19 cellular contexts compared by ENCODE assay signal in the genomic region with DNA sequence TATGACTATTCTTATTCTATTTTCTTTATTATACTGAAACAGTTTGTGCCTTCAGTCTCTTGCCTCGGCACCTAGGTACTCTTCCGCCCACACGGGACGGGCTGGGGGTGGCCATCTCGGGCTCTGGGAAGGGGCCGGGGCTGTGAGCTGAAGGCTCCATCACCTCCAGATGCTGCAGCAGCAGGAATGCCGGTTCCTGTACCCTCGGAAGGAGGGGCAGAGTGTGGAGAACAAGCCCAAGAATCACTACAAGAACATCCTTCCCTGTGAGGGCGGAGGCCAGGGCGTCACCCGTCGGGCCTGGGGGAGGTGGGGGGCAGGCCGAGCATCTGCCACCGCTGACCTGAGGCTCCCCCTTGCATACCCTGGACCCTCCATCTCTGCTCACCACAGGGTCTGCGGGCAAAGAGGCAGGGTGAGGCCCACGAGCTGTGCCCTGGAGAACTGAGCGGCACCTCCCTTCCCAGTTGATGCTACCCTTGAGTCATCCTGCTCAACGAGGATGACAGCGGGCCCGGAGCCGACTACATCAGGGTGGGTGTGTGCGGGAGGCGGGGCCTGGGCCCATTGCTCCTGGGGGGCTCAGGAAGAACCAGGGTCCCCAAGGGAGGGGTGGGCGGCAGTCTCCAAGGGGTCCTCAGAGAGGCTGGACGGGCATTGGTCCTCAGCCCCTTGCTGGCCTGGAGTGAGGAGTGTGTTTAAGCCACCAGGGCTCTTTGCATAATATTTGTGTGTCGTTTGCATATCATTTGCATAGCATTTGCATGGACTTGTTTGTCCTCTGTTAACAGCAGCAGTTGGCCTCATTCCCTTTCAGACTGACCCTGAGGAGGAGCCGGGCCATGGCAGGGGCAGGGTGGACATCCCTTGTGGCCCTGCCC. TPM values are rescaled to one million over a fixed set of nuclear protein-coding genes. Genes with fewer than 3 reads are reported as not detected.
A peak's percentile ranks its signal among the peaks of the same experiment; 100 is the strongest.
DNase-seq lines count a peak whose midpoint lies in the region; ATAC-seq, FAIRE-seq and TF ChIP-seq lines count a peak whose summit lies in the region.
"Had no signal": no experiment of that assay in that cellular context is flagged by ENCODE, and none has a peak within 500 bp of the region (broad histone marks: within the 10 kb centered on the region; RNA-seq: fewer than 3 reads in every experiment).

No MANE protein-coding gene starts in this region.

- H3K27ac ChIP-seq in VCaP, result peak overlapping the region; percentile 96
- H3K27ac ChIP-seq: uterus had no signal

- H3K4me3 Mint-ChIP-seq in activated T-cell treated with anti-CD3 and anti-CD28 coated beads, Interleukin-2, amount 50 U/mL, for 4 hours, result no peak overlapping the region
- peak overlapping the region; percentile 13 for H3K4me3 Mint-ChIP-seq in mesothelial cell of epicardium

- H3K27ac Mint-ChIP-seq in mesothelial cell of epicardium, result no peak overlapping the region

- H3K27me3 Mint-ChIP-seq in activated T-cell treated with anti-CD3 and anti-CD28 coated beads, Interleukin-2, amount 50 U/mL, for 4 hours (ENCODE audit: low read depth), result peaks cover 2% of the 10 kb centered on the region
- peaks cover 36% of the 10 kb centered on the region for H3K27me3 Mint-ChIP-seq in mesothelial cell of epicardium (ENCODE audit: low read depth)

- TF ChIP-seq POLR2A in GM12891 (IDR thresholded peaks at IDR 0.05; ENCODE audit: low read depth, low read length), result no peak

- no peaks in the 10 kb centered on the region for H3K36me3 Mint-ChIP-seq in activated T-cell treated with anti-CD3 and anti-CD28 coated beads, Interleukin-2, amount 50 U/mL, for 4 hours (ENCODE audit: insufficient read depth)
- no peaks in the 10 kb centered on the region for H3K36me3 Mint-ChIP-seq in mesothelial cell of epicardium

- TF ChIP-seq CTCF in VCaP (conservative IDR thresholded peaks at IDR 0.05) (no peak), mesothelial cell of epicardium (IDR thresholded peaks at IDR 0.05; ENCODE audit: unreplicated experiment) (no peak)

- no peak for ATAC-seq in activated T-cell treated with anti-CD3 and anti-CD28 coated beads, Interleukin-2, amount 50 U/mL, for 4 hours
- ATAC-seq in GM19455 (IDR thresholded peaks at IDR 0.05; ENCODE audit: unreplicated experiment), result no peak
- ATAC-seq in left lobe of liver, result no peak
- ATAC-seq: SK-N-SH treated with all-trans-retinoic acid at 6 μM for 48 hours had no signal

- FAIRE-seq in GM12891 (lab: Jason Lieb, UNC), result no peak
- FAIRE-seq: small intestine had no signal

- H3K4me1 Mint-ChIP-seq in activated T-cell treated with anti-CD3 and anti-CD28 coated beads, Interleukin-2, amount 50 U/mL, for 4 hours (ENCODE audit: low read depth), result peaks cover 28% of the 10 kb centered on the region
- H3K4me1 Mint-ChIP-seq in mesothelial cell of epicardium, result no peaks in the 10 kb centered on the region

- peak; percentile 49 for DNase-seq in activated T-cell treated with anti-CD3 and anti-CD28 coated beads, Interleukin-2, amount 50 U/mL, for 1 hour
- DNase-seq in activated T-cell treated with anti-CD3 and anti-CD28 coated beads, Interleukin-2, amount 50 U/mL, for 4 hours, result no peak
- DNase-seq in GM12891 (ENCODE audit: insufficient read length, low spot score) (no peak), mesothelial cell of epicardium (ENCODE audit: low spot score in 2 of 2, unreplicated experiment in 2 of 2) (no peak), left lobe of liver (ENCODE audit: low spot score) (no peak)
- no peak for DNase-seq in activated CD4-positive, alpha-beta T cell treated with anti-CD3 and anti-CD28 coated beads, Interleukin-2, amount 50 U/mL, for 1 hour
- DNase-seq: DMS 273 treated with DMSO at 0.1 percent for 48 hours; effector CD4-positive, alpha-beta T cell; NCI-H2029 treated with DMSO at 0.1 percent for 48 hours; NCI-H524; small intestine; stomach; uterus had no signal

- no peaks in the 10 kb centered on the region for H3K9me3 Mint-ChIP-seq in activated T-cell treated with anti-CD3 and anti-CD28 coated beads, Interleukin-2, amount 50 U/mL, for 4 hours
- H3K9me3 Mint-ChIP-seq in mesothelial cell of epicardium, result no peaks in the 10 kb centered on the region

TF ChIP-seq in GM12891, 5 proteins besides CTCF, POLR2A, EP300 and RAD21:
- no peak for TF ChIP-seq TAF1 (IDR thresholded peaks at IDR 0.05; ENCODE audit: low read depth, low read length)
- peak; percentile 91 for TF ChIP-seq POU2F2 (IDR thresholded peaks at IDR 0.05; ENCODE audit: low read depth, low read length)
- no peak for TF ChIP-seq POLR2AphosphoS5 (IDR thresholded peaks at IDR 0.05; ENCODE audit: low read depth, low read length)
- no peak for TF ChIP-seq PAX5 (IDR thresholded peaks at IDR 0.05; ENCODE audit: insufficient read depth, low read length, severe bottlenecking)
- no peak for TF ChIP-seq SPI1 (IDR thresholded peaks at IDR 0.05; ENCODE audit: low read depth, low read length)

RNA-seq across cellular contexts. Expression of gene RNF223, which starts 7.5 kb away (rescaled TPM):
- total RNA-seq in activated T-cell treated with anti-CD3 and anti-CD28 coated beads, Interleukin-2, amount 50 U/mL, for 4 hours, result under 1 TPM in 1 of 3 donors, not detected in 2; 0.16 TPM
- polyA plus RNA-seq in GM12891 (2012; ENCODE audit: low read depth, missing spikeins), result 0.08 TPM
- total RNA-seq in mesothelial cell of epicardium, result 0.27 to 0.57 TPM (median 0.40 TPM) in 3 replicates
- total RNA-seq in left lobe of liver, result not detected
- total RNA-seq: cardiac septum, LHCN-M2, uterus had no signal
- polyA plus RNA-seq: AG04450 had no signal

RNA-seq across cellular contexts. Expression of gene AGRN, which starts 46.7 kb away (rescaled TPM):
- total RNA-seq in activated T-cell treated with anti-CD3 and anti-CD28 coated beads, Interleukin-2, amount 50 U/mL, for 4 hours, result 10 to 100 TPM; 12.0 to 18.0 (median 15.2) TPM
- polyA plus RNA-seq in GM12891 (2012; ENCODE audit: low read depth, missing spikeins), result 14.4 TPM
- total RNA-seq in mesothelial cell of epicardium, result 502 to 532 TPM (median 514 TPM) in 3 replicates
- total RNA-seq in left lobe of liver, result 39.3 TPM

RNA-seq across cellular contexts. Expression of gene C1orf159, which starts 49.2 kb away (rescaled TPM):
- total RNA-seq in activated T-cell treated with anti-CD3 and anti-CD28 coated beads, Interleukin-2, amount 50 U/mL, for 4 hours, result 10 to 100 TPM; 22.3 to 27.6 (median 26.8) TPM
- polyA plus RNA-seq in GM12891 (2012; ENCODE audit: low read depth, missing spikeins), result 7.1 TPM
- total RNA-seq in mesothelial cell of epicardium (28.4 to 32.8 TPM (median 31.8 TPM) in 3 replicates), left lobe of liver (8.4 TPM)

RNA-seq across cellular contexts. Expression of gene ISG15, which starts 53.3 kb away (rescaled TPM):
- total RNA-seq in activated T-cell treated with anti-CD3 and anti-CD28 coated beads, Interleukin-2, amount 50 U/mL, for 4 hours, result 10 to 100 TPM; 22.3 to 23.7 (median 22.9) TPM
- polyA plus RNA-seq in GM12891 (2012; ENCODE audit: low read depth, missing spikeins), result 191 TPM
- total RNA-seq in mesothelial cell of epicardium (112 to 139 TPM (median 123 TPM) in 3 replicates), left lobe of liver (26.3 TPM)

Comparison
In these comparisons a context has a peak if more than half of its experiments do, and no peak if none do; other contexts are left out.
1. RNA of gene AGRN, which starts 46.7 kb away (total RNA-seq): 502 to 532 TPM in mesothelial cell of epicardium; 39.3 TPM in left lobe of liver (single experiment) and 12.0 to 18.0 TPM in activated T-cell treated with anti-CD3 and anti-CD28 coated beads, Interleukin-2, amount 50 U/mL, for 4 hours; every median in the first group is over 10 times any median in the second.